ENCODE assay signal across 8 cellular contexts in the genomic region with DNA sequence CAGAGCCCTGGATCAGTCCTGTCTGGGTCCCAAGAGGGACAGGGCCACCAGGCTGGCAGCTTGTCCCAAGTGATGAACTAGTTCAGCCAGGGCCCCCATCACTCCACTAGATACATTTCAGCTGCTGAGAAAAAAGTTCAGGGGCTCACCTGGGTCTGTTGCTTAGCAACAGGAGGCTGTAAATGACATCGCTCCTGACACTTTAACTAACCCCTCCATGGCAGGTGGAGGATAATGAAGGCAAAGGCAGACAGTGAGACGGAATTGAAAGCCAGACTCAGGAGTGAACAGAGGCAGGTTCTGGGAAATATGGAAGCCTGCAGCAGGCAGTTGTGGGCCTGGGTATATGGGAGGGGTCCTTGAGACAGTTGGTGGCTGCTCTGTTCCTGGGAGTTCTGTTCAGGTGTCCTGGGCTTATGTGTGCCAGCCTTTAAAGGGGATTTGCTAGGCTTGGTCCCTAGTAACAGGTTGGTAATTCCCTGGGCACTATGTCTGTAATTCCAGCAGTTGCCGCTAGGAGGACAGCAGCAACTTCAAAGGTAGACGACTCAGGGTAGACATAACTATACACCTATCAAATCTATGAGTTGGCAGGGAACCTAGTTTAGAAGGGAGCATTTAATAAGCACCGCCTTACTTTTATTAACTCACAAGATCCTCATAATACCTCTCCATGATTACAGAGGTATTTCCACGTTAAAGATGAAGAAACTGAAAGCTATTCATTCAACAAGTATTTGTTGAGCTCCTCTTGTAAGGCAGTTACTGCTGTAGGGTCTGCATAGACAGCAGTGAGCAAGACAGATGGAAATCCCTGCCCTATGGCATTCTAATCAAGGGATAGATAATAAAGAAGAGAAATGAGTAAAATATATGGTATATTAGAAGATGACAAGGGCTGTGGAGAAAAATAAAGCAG.
DNase-seq lines count a peak whose midpoint lies in the region; FAIRE-seq and TF ChIP-seq lines count a peak whose summit lies in the region.

No MANE protein-coding gene starts in this region.

- intact Hi-C loops in esophagus muscularis mucosa (cut with DNase I): no loop called here

- H2AFZ ChIP-seq in keratinocyte (ENCODE audit: control insufficient read depth, low read length): no peak overlapping the region

- no peak overlapping the region for H3K27ac ChIP-seq in Peyer's patch
- H3K27ac ChIP-seq in keratinocyte (ENCODE audit: control insufficient read depth, insufficient read depth, low read length): no peak overlapping the region
- H3K27ac ChIP-seq in esophagus muscularis mucosa (replicated peaks in 1 of 4): no peak overlapping the region

- FAIRE-seq in keratinocyte (lab: Jason Lieb, UNC): peak; percentile 43

- TF ChIP-seq CTCF in AG09309 (IDR thresholded peaks at IDR 0.05; ENCODE audit: control insufficient read depth, insufficient read depth, low read depth, low read length, missing control alignments) (peak; percentile 69), Peyer's patch (IDR thresholded peaks at IDR 0.05) (peak in 4 of 6 experiments; percentile 62 to 76 (median 72)), keratinocyte (optimal IDR thresholded peaks at IDR 0.05 in 1 of 3, IDR thresholded peaks at IDR 0.05 in 1 of 3, conservative IDR thresholded peaks at IDR 0.05 in 1 of 3; ENCODE audit: extremely low read depth in 1 of 3, insufficient read depth in 2 of 3, low read length in 3 of 3) (peak; percentile 59 to 75 (median 71)), esophagus muscularis mucosa (IDR thresholded peaks at IDR 0.05) (peak in 1 of 3 experiments; percentile 80)

- no peak overlapping the region for H3K9ac ChIP-seq in keratinocyte (ENCODE audit: control insufficient read depth, extremely low read depth, insufficient read depth, low read length)

- no peak overlapping the region for H3K4me3 ChIP-seq in AG09309 (ENCODE audit: control insufficient read depth, low read depth, low read length)
- no peak overlapping the region for H3K4me3 ChIP-seq in H7 (ENCODE audit: insufficient read depth, low read depth, low read length)
- H3K4me3 ChIP-seq in Peyer's patch: no peak overlapping the region
- H3K4me3 ChIP-seq in keratinocyte (ENCODE audit: control insufficient read depth in 2 of 3, extremely low read depth in 1 of 3, insufficient read depth in 2 of 3, low read depth in 1 of 3, low read length in 3 of 3): no peak overlapping the region
- H3K4me3 ChIP-seq in esophagus muscularis mucosa: no peak overlapping the region

- H3K27me3 ChIP-seq in H7 (ENCODE audit: control insufficient read depth, insufficient read depth, low read length) (no peaks in the 10 kb centered on the region; the same call in 1 of the 2 replicates), Peyer's patch (no peaks in the 10 kb centered on the region), keratinocyte (ENCODE audit: control insufficient read depth, extremely low read depth, insufficient read depth, low read length) (peaks cover 7% of the 10 kb centered on the region), esophagus muscularis mucosa (peaks cover 0 to 16% (median 0%) of the 10 kb centered on the region in 4 donors)

- dilution Hi-C loops in keratinocyte (cut with MboI; ENCODE audit: extremely low pct_ligation_motif_present, low sequenced_read_pairs): no loop called here

- no peak for DNase-seq in AG09309 (ENCODE audit: low read depth)
- peak; percentile 76 for DNase-seq in H7
- peak in 1 of 3 donors; percentile 77 for DNase-seq in Peyer's patch
- peak; percentile 16 for DNase-seq in activated gamma-delta T cell treated with anti-CD3 and anti-CD28 coated beads, Interleukin-2, amount 50 U/mL, for 16 hours (ENCODE audit: low read depth)
- peak; percentile 7 for DNase-seq in keratinocyte (ENCODE audit: low read depth, low spot score)
- peak; percentile 16 for DNase-seq in stimulated activated CD8-positive, alpha-beta memory T cell treated with anti-CD3 and anti-CD28 coated beads, Interleukin-12 subunit alpha, Interleukin-12 subunit beta, amount 100 ng/mL, for 24 hours (ENCODE audit: extremely low read depth)
- DNase-seq in Ammon's horn (ENCODE audit: low spot score): no peak
- no peak for DNase-seq in esophagus muscularis mucosa (ENCODE audit: extremely low spot score)

- no peak for TF ChIP-seq EP300 in esophagus muscularis mucosa (IDR thresholded peaks at IDR 0.05)

- 48% methylated on average over 6 of the region's 6 CpGs for WGBS in esophagus muscularis mucosa

- no peak overlapping the region for H3K4me2 ChIP-seq in keratinocyte (ENCODE audit: control insufficient read depth, extremely low read depth, insufficient read depth, low read depth, low read length)

- H3K36me3 ChIP-seq in H7 (replicated peaks; ENCODE audit: control insufficient read depth, insufficient read depth, low read length) (no peaks in the 10 kb centered on the region), Peyer's patch (no peaks in the 10 kb centered on the region), keratinocyte (ENCODE audit: control insufficient read depth in 2 of 2, extremely low read depth in 1 of 2, insufficient read depth in 2 of 2, low read length in 2 of 2) (no peaks in the 10 kb centered on the region), esophagus muscularis mucosa (no peaks in the 10 kb centered on the region)

- H4K20me1 ChIP-seq in keratinocyte (ENCODE audit: control insufficient read depth, extremely low read depth, insufficient read depth, low read length): no peaks in the 10 kb centered on the region

- TF ChIP-seq POLR2A in Peyer's patch (IDR thresholded peaks at IDR 0.05) (no peak), esophagus muscularis mucosa (IDR thresholded peaks at IDR 0.05; ENCODE audit: low read depth) (no peak)

- H3K79me2 ChIP-seq in keratinocyte (ENCODE audit: control insufficient read depth, insufficient read depth, low read length): no peaks in the 10 kb centered on the region

- H3K9me1 ChIP-seq in keratinocyte (ENCODE audit: control insufficient read depth, extremely low read depth, insufficient read depth, low read length): no peaks in the 10 kb centered on the region

- no peaks in the 10 kb centered on the region for H3K4me1 ChIP-seq in Peyer's patch
- H3K4me1 ChIP-seq in keratinocyte (ENCODE audit: control insufficient read depth, extremely low read depth, insufficient read depth, low read length): no peaks in the 10 kb centered on the region
- no peaks in the 10 kb centered on the region for H3K4me1 ChIP-seq in esophagus muscularis mucosa

- H3K9me3 ChIP-seq in Peyer's patch (peaks cover 0 to 4% (median 0%) of the 10 kb centered on the region in 4 donors), keratinocyte (ENCODE audit: control insufficient read depth, low read depth, low read length) (no peaks in the 10 kb centered on the region), esophagus muscularis mucosa (peaks cover 0 to 5% (median 0%) of the 10 kb centered on the region in 4 donors)

Comparison
In these comparisons a context has a peak if more than half of its experiments do, and no peak if none do; other contexts are left out.
1. DNase-seq: peak in H7 (single experiment), activated gamma-delta T cell treated with anti-CD3 and anti-CD28 coated beads, Interleukin-2, amount 50 U/mL, for 16 hours (single experiment), keratinocyte (single experiment) and stimulated activated CD8-positive, alpha-beta memory T cell treated with anti-CD3 and anti-CD28 coated beads, Interleukin-12 subunit alpha, Interleukin-12 subunit beta, amount 100 ng/mL, for 24 hours (single experiment); none in AG09309 (single experiment), Ammon's horn (single experiment) and esophagus muscularis mucosa (single experiment).